8 cellular contexts compared by ENCODE assay signal in the genomic region with DNA sequence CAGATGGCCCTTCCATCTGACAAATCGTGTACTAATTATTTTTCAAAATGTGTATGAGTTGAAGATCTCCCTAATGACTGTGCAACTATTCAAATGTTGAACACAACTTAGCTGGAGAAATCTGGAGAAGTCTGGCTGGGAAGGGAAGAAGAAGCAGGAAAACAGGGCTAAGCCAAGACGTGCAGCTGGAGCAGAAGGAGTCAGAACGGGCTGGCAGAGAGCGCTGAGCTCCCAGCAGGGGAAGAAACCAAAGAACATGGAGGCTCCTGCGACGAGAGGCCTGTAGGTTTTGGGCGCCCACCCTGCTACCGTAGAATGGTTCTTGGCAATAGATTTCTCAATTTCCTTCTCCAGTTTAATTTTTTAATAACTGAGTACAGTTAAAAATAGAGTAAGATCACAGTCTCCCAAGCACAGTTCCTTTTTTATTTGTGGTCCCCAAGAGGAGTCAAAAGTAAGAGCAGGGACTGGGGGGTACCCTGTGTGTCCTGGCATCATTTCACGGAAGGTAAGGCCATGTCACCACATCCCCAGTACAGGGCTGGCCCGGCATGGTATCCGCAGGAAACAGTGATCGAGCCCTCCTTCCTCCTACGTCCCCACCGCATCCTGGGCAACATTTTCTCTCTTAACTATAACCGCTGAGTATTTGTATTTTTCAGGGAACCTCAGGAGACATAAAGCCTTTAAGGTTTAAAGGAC. TPM values are rescaled to one million over a fixed set of nuclear protein-coding genes. Genes with fewer than 3 reads are reported as not detected.
A peak's percentile ranks its signal among the peaks of the same experiment; 100 is the strongest.
DNase-seq lines count a peak whose midpoint lies in the region; ATAC-seq and TF ChIP-seq lines count a peak whose summit lies in the region.

No MANE protein-coding gene starts in this region.

- no peaks in the 10 kb centered on the region for H3K36me3 ChIP-seq in HAP-1 (replicated peaks)
- H3K36me3 ChIP-seq in right atrium auricular region, result no peaks in the 10 kb centered on the region

- H3K4me3 ChIP-seq in HAP-1 (peak overlapping the region; percentile 35; the same call in 1 of the 2 replicates), right atrium auricular region (peak overlapping the region; percentile 59 to 67)

- peak overlapping the region; percentile 75 to 82 for H3K27ac ChIP-seq in right atrium auricular region

- ATAC-seq in HG03280 (IDR thresholded peaks at IDR 0.05; ENCODE audit: unreplicated experiment), result no peak
- ATAC-seq in HG02884 (IDR thresholded peaks at IDR 0.05; ENCODE audit: unreplicated experiment), result no peak

- H3K9me3 ChIP-seq in HAP-1 (no peaks in the 10 kb centered on the region), right atrium auricular region (no peaks in the 10 kb centered on the region)

- no peak for TF ChIP-seq CTCF in right atrium auricular region (IDR thresholded peaks at IDR 0.05)

- H3K4me1 ChIP-seq in HAP-1 (peaks cover 5% of the 10 kb centered on the region), right atrium auricular region (peaks cover 0 to 24% of the 10 kb centered on the region in 2 donors)

- in situ Hi-C loops in HAP-1 (cut with MboI; ENCODE audit: low sequenced_read_pairs), result no loop called here

- DNase-seq in HAP-1 (ENCODE audit: low spot score in 2 of 2), result no peak
- peak; percentile 65 for DNase-seq in activated CD8-positive, alpha-beta memory T cell treated with anti-CD3 and anti-CD28 coated beads for 24 hours
- peak; percentile 71 for DNase-seq in right atrium auricular region (ENCODE audit: low spot score)
- peak; percentile 64 for DNase-seq in stimulated activated CD8-positive, alpha-beta memory T cell treated with anti-CD3 and anti-CD28 coated beads, Interleukin-4, amount 100 ng/mL, for 48 hours
- DNase-seq in C1 segment of cervical spinal cord (lab: John Stamatoyannopoulos, UW), result no peak
- no peak for DNase-seq in NAMALWA (ENCODE audit: low spot score)

- no peaks in the 10 kb centered on the region for H3K27me3 ChIP-seq in HAP-1 (ENCODE audit: low read depth)
- H3K27me3 ChIP-seq in right atrium auricular region, result no peaks in the 10 kb centered on the region

RNA-seq across cellular contexts. Expression of gene LATS2, which starts 13.4 kb away (rescaled TPM):
- 10 to 100 TPM; 20.9 to 33.3 TPM for total RNA-seq in right atrium auricular region

Comparison
In these comparisons a context has a peak if more than half of its experiments do, and no peak if none do; other contexts are left out.
1. DNase-seq: peak in activated CD8-positive, alpha-beta memory T cell treated with anti-CD3 and anti-CD28 coated beads for 24 hours (single experiment), right atrium auricular region (single experiment) and stimulated activated CD8-positive, alpha-beta memory T cell treated with anti-CD3 and anti-CD28 coated beads, Interleukin-4, amount 100 ng/mL, for 48 hours (single experiment); none in HAP-1 (0 of 2), C1 segment of cervical spinal cord (0 of 14) and NAMALWA (single experiment).